ENCODE assay signal across 15 cellular contexts in the genomic region with DNA sequence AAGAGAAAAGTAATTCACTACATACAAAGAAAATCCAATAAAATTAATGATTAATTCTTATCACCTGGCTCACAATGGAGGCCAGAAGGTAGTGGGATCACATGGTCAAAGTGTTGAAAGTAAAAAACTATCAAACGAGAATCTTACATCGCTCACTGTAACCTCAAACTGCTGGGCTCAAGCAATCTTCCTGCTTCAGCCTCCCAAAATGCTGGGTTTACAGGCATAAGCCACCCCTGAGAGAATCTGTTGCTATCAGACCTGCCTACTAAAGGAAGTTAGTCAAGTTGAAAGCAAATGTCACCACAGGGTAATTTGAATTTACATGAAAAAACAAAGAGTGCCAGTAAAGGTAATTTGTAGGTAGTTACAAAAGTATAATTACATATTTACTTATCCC.
DNase-seq lines count a peak whose midpoint lies in the region; ATAC-seq and TF ChIP-seq lines count a peak whose summit lies in the region.
"Had no signal": no experiment of that assay in that cellular context is flagged by ENCODE, and none has a peak within 500 bp of the region (broad histone marks: within the 10 kb centered on the region; RNA-seq: fewer than 3 reads in every experiment).

No MANE protein-coding gene starts in this region.

- DNase-seq in activated T-cell treated with anti-CD3 and anti-CD28 coated beads, Interleukin-2, amount 50 U/mL, for 24 hours: no peak
- DNase-seq in activated T-cell treated with anti-CD3 and anti-CD28 coated beads, Interleukin-2, amount 50 U/mL, for 4 hours: no peak
- no peak for DNase-seq in mucosa of descending colon
- no peak for DNase-seq in hepatic stellate cell (ENCODE audit: low spot score)
- DNase-seq in NCI-H1694 treated with DMSO at 0.1 percent for 48 hours (lab: John Stamatoyannopoulos, UW): no peak
- no peak for DNase-seq in KG1 (lab: John Stamatoyannopoulos, UW)
- DNase-seq: DND-41; psoas muscle; stimulated activated CD4-positive, alpha-beta T cell treated with anti-CD3 and anti-CD28 coated beads, Interleukin-2, amount 100 ng/mL, for 48 hours; T-helper 9 cell had no signal

- TF ChIP-seq CTCF in mucosa of descending colon (IDR thresholded peaks at IDR 0.05): no peak

- H3K36me3 ChIP-seq in mucosa of descending colon (ENCODE audit: low read depth): no peaks in the 10 kb centered on the region

- no peak for ATAC-seq in activated T-cell treated with anti-CD3 and anti-CD28 coated beads, Interleukin-2, amount 50 U/mL, for 4 hours
- ATAC-seq in GM21447 (IDR thresholded peaks at IDR 0.05; ENCODE audit: unreplicated experiment): peak; percentile 69
- ATAC-seq in HG03565 (IDR thresholded peaks at IDR 0.05; ENCODE audit: unreplicated experiment): peak; percentile 75
- ATAC-seq in mucosa of descending colon: peak; percentile 54
- ATAC-seq: K562, psoas muscle had no signal

- intact Hi-C loops in mucosa of descending colon (cut with DNase I, micrococcal nuclease): no loop called here

- no peaks in the 10 kb centered on the region for H3K9me3 ChIP-seq in mucosa of descending colon
- H3K9me3 ChIP-seq: psoas muscle had no signal

- peaks cover 65% of the 10 kb centered on the region for H3K36me3 Mint-ChIP-seq in activated T-cell treated with anti-CD3 and anti-CD28 coated beads, Interleukin-2, amount 50 U/mL, for 24 hours (ENCODE audit: low read depth)
- peaks cover 30% of the 10 kb centered on the region for H3K36me3 Mint-ChIP-seq in activated T-cell treated with anti-CD3 and anti-CD28 coated beads, Interleukin-2, amount 50 U/mL, for 4 hours (ENCODE audit: insufficient read depth)

- H3K27ac Mint-ChIP-seq in activated T-cell treated with anti-CD3 and anti-CD28 coated beads, Interleukin-2, amount 50 U/mL, for 24 hours: peak overlapping the region; percentile 58
- H3K27ac Mint-ChIP-seq: memory B cell had no signal

- no peak overlapping the region for H3K4me3 ChIP-seq in mucosa of descending colon
- H3K4me3 ChIP-seq: cardiac muscle cell, K562, psoas muscle had no signal

- peaks cover 3% of the 10 kb centered on the region for H3K9me3 Mint-ChIP-seq in activated T-cell treated with anti-CD3 and anti-CD28 coated beads, Interleukin-2, amount 50 U/mL, for 24 hours
- peaks cover 8% of the 10 kb centered on the region for H3K9me3 Mint-ChIP-seq in activated T-cell treated with anti-CD3 and anti-CD28 coated beads, Interleukin-2, amount 50 U/mL, for 4 hours

- no peaks in the 10 kb centered on the region for H3K27me3 Mint-ChIP-seq in activated T-cell treated with anti-CD3 and anti-CD28 coated beads, Interleukin-2, amount 50 U/mL, for 24 hours
- H3K27me3 Mint-ChIP-seq in activated T-cell treated with anti-CD3 and anti-CD28 coated beads, Interleukin-2, amount 50 U/mL, for 4 hours (ENCODE audit: low read depth): no peaks in the 10 kb centered on the region
- H3K27me3 Mint-ChIP-seq: memory B cell had no signal

- no peaks in the 10 kb centered on the region for H3K4me1 ChIP-seq in mucosa of descending colon (ENCODE audit: low read depth)

- no peak overlapping the region for H3K4me3 Mint-ChIP-seq in activated T-cell treated with anti-CD3 and anti-CD28 coated beads, Interleukin-2, amount 50 U/mL, for 24 hours
- H3K4me3 Mint-ChIP-seq in activated T-cell treated with anti-CD3 and anti-CD28 coated beads, Interleukin-2, amount 50 U/mL, for 4 hours: no peak overlapping the region
- H3K4me3 Mint-ChIP-seq: memory B cell had no signal

- peaks cover 13% of the 10 kb centered on the region for H3K4me1 Mint-ChIP-seq in activated T-cell treated with anti-CD3 and anti-CD28 coated beads, Interleukin-2, amount 50 U/mL, for 24 hours (ENCODE audit: low read depth)
- H3K4me1 Mint-ChIP-seq in activated T-cell treated with anti-CD3 and anti-CD28 coated beads, Interleukin-2, amount 50 U/mL, for 4 hours (ENCODE audit: low read depth): peaks cover 2% of the 10 kb centered on the region

Comparison
In these comparisons a context has a peak if more than half of its experiments do, and no peak if none do; other contexts are left out.
1. ATAC-seq: peak in GM21447 (single experiment), HG03565 (single experiment) and mucosa of descending colon (single experiment); none in activated T-cell treated with anti-CD3 and anti-CD28 coated beads, Interleukin-2, amount 50 U/mL, for 4 hours (0 of 2).